In genomic region chr3:141500397-141500796, GRCh38 we compare ENCODE assay signal across 24 cellular contexts. TPM values are rescaled to one million over a fixed set of nuclear protein-coding genes. Genes with fewer than 3 reads are reported as not detected.
DNase-seq lines count a peak whose midpoint lies in the region; ATAC-seq and FAIRE-seq lines count a peak whose summit lies in the region.
"Had no signal": no experiment of that assay in that cellular context is flagged by ENCODE, and none has a peak within 500 bp of the region (broad histone marks: within the 10 kb centered on the region; RNA-seq: fewer than 3 reads in every experiment).

No MANE protein-coding gene starts in this region.

- H3K27me3 ChIP-seq in small intestine (ENCODE audit: control insufficient read depth in 2 of 2, insufficient read depth in 2 of 2, low read length in 2 of 2), result no peaks in the 10 kb centered on the region
- H3K27me3 ChIP-seq: hepatocyte, right lobe of liver, suprapubic skin had no signal

- peaks cover 10% of the 10 kb centered on the region for H3K9me3 Mint-ChIP-seq in activated CD4-positive, alpha-beta T cell treated with anti-CD3 and anti-CD28 coated beads, Interleukin-2, amount 10 ng/mL, durations not matched to agents 7 days and 5 days
- peaks cover 0 to 5% of the 10 kb centered on the region in 2 donors for H3K9me3 Mint-ChIP-seq in activated naive CD4-positive, alpha-beta T cell treated with anti-CD3 and anti-CD28 coated beads, Interleukin-2, amount 50 U/mL, for 72 hours
- H3K9me3 Mint-ChIP-seq in natural killer cell treated with Interleukin-12 subunit alpha and Interleukin-12 subunit beta and Interleukin-15 and Interleukin-18, amount 100 ng/mL, for 72 hours, result peaks cover 4% of the 10 kb centered on the region

- no peak overlapping the region for H3K4me3 ChIP-seq in small intestine (ENCODE audit: low read depth in 1 of 2, low read length in 2 of 2)
- H3K4me3 ChIP-seq: hepatocyte, left ventricle myocardium inferior, right lobe of liver, suprapubic skin had no signal

- H3K27ac ChIP-seq in KOPT-K1 (ENCODE audit: low read depth, low read length, poor library complexity, severe bottlenecking), result peak overlapping the region; percentile 67
- H3K27ac ChIP-seq in small intestine (ENCODE audit: low read depth in 1 of 2, low read length in 1 of 2), result no peak overlapping the region
- H3K27ac ChIP-seq: hepatocyte, left ventricle myocardium inferior, right lobe of liver had no signal

- peaks cover 60% of the 10 kb centered on the region for H3K4me1 Mint-ChIP-seq in activated CD4-positive, alpha-beta T cell treated with anti-CD3 and anti-CD28 coated beads, Interleukin-2, amount 10 ng/mL, durations not matched to agents 7 days and 5 days
- H3K4me1 Mint-ChIP-seq in natural killer cell treated with Interleukin-12 subunit alpha and Interleukin-12 subunit beta and Interleukin-15 and Interleukin-18, amount 100 ng/mL, for 72 hours (ENCODE audit: low read depth in 2 of 2), result peaks cover 50 to 52% of the 10 kb centered on the region in 2 donors

- H3K4me1 ChIP-seq in small intestine (ENCODE audit: control insufficient read depth in 2 of 2, insufficient read depth in 1 of 2, low read depth in 1 of 2, low read length in 1 of 2), result peaks cover 0 to 3% of the 10 kb centered on the region in 2 donors
- H3K4me1 ChIP-seq: right lobe of liver had no signal

- POLR2A ChIA-PET in activated CD4-positive, alpha-beta T cell treated with anti-CD3 and anti-CD28 coated beads, Interleukin-2, amount 10 ng/mL, durations not matched to agents 7 days and 5 days (lab: Charles Lee), result no interaction called here

- no peak for FAIRE-seq in small intestine (lab: Jason Lieb, UNC)
- FAIRE-seq: A204.1, G401.6 had no signal

- no peak for DNase-seq in activated CD4-positive, alpha-beta T cell treated with anti-CD3 and anti-CD28 coated beads, Interleukin-2, amount 10 ng/mL, durations not matched to agents 7 days and 5 days
- DNase-seq in activated CD4-positive, alpha-beta T cell treated with anti-CD3 and anti-CD28 coated beads, Interleukin-2, amount 50 U/mL, for 4 hours, result no peak
- DNase-seq in activated naive CD4-positive, alpha-beta T cell treated with anti-CD3 and anti-CD28 coated beads, Interleukin-2, amount 50 U/mL, for 72 hours (ENCODE audit: low spot score in 2 of 2), result no peak
- DNase-seq in natural killer cell treated with Interleukin-12 subunit alpha and Interleukin-12 subunit beta and Interleukin-15 and Interleukin-18, amount 100 ng/mL, for 72 hours (ENCODE audit: low spot score), result no peak
- DNase-seq in NCI-H345 (lab: John Stamatoyannopoulos, UW), result no peak
- DNase-seq in hippocampal formation (lab: John Stamatoyannopoulos, UW), result no peak
- DNase-seq in small intestine, result no peak
- DNase-seq: effector CD4-positive, alpha-beta T cell; foreskin melanocyte; left ventricle myocardium inferior; midbrain; NCI-H2171; NCI-H526; posterior cingulate gyrus; right lobe of liver; T-helper 9 cell had no signal

- H3K36me3 ChIP-seq in KOPT-K1 (ENCODE audit: insufficient read depth, low read length), result peaks cover 29% of the 10 kb centered on the region
- no peaks in the 10 kb centered on the region for H3K36me3 ChIP-seq in small intestine (ENCODE audit: control insufficient read depth in 2 of 2, insufficient read depth in 2 of 2, low read length in 2 of 2)
- H3K36me3 ChIP-seq: left ventricle myocardium inferior, right lobe of liver, suprapubic skin had no signal

- H3K4me3 Mint-ChIP-seq in activated CD4-positive, alpha-beta T cell treated with anti-CD3 and anti-CD28 coated beads, Interleukin-2, amount 10 ng/mL, durations not matched to agents 7 days and 5 days, result no peak overlapping the region
- H3K4me3 Mint-ChIP-seq in natural killer cell treated with Interleukin-12 subunit alpha and Interleukin-12 subunit beta and Interleukin-15 and Interleukin-18, amount 100 ng/mL, for 72 hours, result peak overlapping the region; percentile 74
- H3K4me3 Mint-ChIP-seq: neural crest cell had no signal

- peaks cover 50% of the 10 kb centered on the region for H3K36me3 Mint-ChIP-seq in activated CD4-positive, alpha-beta T cell treated with anti-CD3 and anti-CD28 coated beads, Interleukin-2, amount 10 ng/mL, durations not matched to agents 7 days and 5 days (ENCODE audit: low read depth)
- peaks cover 4 to 19% of the 10 kb centered on the region in 2 donors for H3K36me3 Mint-ChIP-seq in activated naive CD4-positive, alpha-beta T cell treated with anti-CD3 and anti-CD28 coated beads, Interleukin-2, amount 50 U/mL, for 72 hours
- H3K36me3 Mint-ChIP-seq in natural killer cell treated with Interleukin-12 subunit alpha and Interleukin-12 subunit beta and Interleukin-15 and Interleukin-18, amount 100 ng/mL, for 72 hours, result peaks cover 19% of the 10 kb centered on the region

- 81 to 89% (median 81%) methylated on average over 1 of the region's 1 CpG for WGBS in small intestine, 3 donors

- CTCF ChIA-PET in activated CD4-positive, alpha-beta T cell treated with anti-CD3 and anti-CD28 coated beads, Interleukin-2, amount 10 ng/mL, durations not matched to agents 7 days and 5 days (lab: Charles Lee), result interaction anchor here (1.0 to 1.6 kb wide), 3 partner anchors 9 to 223 kb away, joined by 3 to 4 read pairs (median 4); no protein-coding TSS in a partner anchor

- H3K27me3 Mint-ChIP-seq in activated CD4-positive, alpha-beta T cell treated with anti-CD3 and anti-CD28 coated beads, Interleukin-2, amount 10 ng/mL, durations not matched to agents 7 days and 5 days, result no peaks in the 10 kb centered on the region
- H3K27me3 Mint-ChIP-seq in natural killer cell treated with Interleukin-12 subunit alpha and Interleukin-12 subunit beta and Interleukin-15 and Interleukin-18, amount 100 ng/mL, for 72 hours, result no peaks in the 10 kb centered on the region

- ATAC-seq in activated naive CD4-positive, alpha-beta T cell treated with anti-CD3 and anti-CD28 coated beads, Interleukin-2, amount 50 U/mL, for 72 hours, result peak; percentile 17 to 24
- peak in 1 of 2 donors; percentile 39 for ATAC-seq in natural killer cell treated with Interleukin-12 subunit alpha and Interleukin-12 subunit beta and Interleukin-15 and Interleukin-18, amount 100 ng/mL, for 72 hours
- ATAC-seq: esophagus mucosa, right lobe of liver, SK-N-SH treated with all-trans-retinoic acid at 6 μM for 48 hours had no signal

- H3K9me3 ChIP-seq in KOPT-K1 (ENCODE audit: insufficient read depth, low read length, poor library complexity, severe bottlenecking) (peaks cover 6% of the 10 kb centered on the region), small intestine (ENCODE audit: control insufficient read depth, low read depth) (no peaks in the 10 kb centered on the region)
- H3K9me3 ChIP-seq: left ventricle myocardium inferior, right lobe of liver, suprapubic skin had no signal

- H3K27ac Mint-ChIP-seq in activated CD4-positive, alpha-beta T cell treated with anti-CD3 and anti-CD28 coated beads, Interleukin-2, amount 10 ng/mL, durations not matched to agents 7 days and 5 days, result peak overlapping the region; percentile 91
- peak overlapping the region; percentile 98 to 99 for H3K27ac Mint-ChIP-seq in activated naive CD4-positive, alpha-beta T cell treated with anti-CD3 and anti-CD28 coated beads, Interleukin-2, amount 50 U/mL, for 72 hours
- H3K27ac Mint-ChIP-seq in natural killer cell treated with Interleukin-12 subunit alpha and Interleukin-12 subunit beta and Interleukin-15 and Interleukin-18, amount 100 ng/mL, for 72 hours, result peak overlapping the region in 1 of 2 donors; percentile 87

RNA-seq across cellular contexts. Expression of gene RASA2, which starts 13.6 kb away (rescaled TPM):
- 10 to 100 TPM; 46.5 to 54.1 TPM for total RNA-seq in activated CD4-positive, alpha-beta T cell treated with anti-CD3 and anti-CD28 coated beads, Interleukin-2, amount 10 ng/mL, durations not matched to agents 7 days and 5 days
- total RNA-seq in activated naive CD4-positive, alpha-beta T cell treated with anti-CD3 and anti-CD28 coated beads, Interleukin-2, amount 50 U/mL, for 72 hours, result 10 to 100 TPM; 27.1 to 31.1 TPM
- 10 to 100 TPM; 65.9 to 85.7 TPM for total RNA-seq in natural killer cell treated with Interleukin-12 subunit alpha and Interleukin-12 subunit beta and Interleukin-15 and Interleukin-18, amount 100 ng/mL, for 72 hours
- 1 to 10 TPM; 3.8 to 4.9 (median 3.9) TPM for polyA plus RNA-seq in small intestine
